Comparison of ENCODE assay signal across 10 cellular contexts in the genomic region with DNA sequence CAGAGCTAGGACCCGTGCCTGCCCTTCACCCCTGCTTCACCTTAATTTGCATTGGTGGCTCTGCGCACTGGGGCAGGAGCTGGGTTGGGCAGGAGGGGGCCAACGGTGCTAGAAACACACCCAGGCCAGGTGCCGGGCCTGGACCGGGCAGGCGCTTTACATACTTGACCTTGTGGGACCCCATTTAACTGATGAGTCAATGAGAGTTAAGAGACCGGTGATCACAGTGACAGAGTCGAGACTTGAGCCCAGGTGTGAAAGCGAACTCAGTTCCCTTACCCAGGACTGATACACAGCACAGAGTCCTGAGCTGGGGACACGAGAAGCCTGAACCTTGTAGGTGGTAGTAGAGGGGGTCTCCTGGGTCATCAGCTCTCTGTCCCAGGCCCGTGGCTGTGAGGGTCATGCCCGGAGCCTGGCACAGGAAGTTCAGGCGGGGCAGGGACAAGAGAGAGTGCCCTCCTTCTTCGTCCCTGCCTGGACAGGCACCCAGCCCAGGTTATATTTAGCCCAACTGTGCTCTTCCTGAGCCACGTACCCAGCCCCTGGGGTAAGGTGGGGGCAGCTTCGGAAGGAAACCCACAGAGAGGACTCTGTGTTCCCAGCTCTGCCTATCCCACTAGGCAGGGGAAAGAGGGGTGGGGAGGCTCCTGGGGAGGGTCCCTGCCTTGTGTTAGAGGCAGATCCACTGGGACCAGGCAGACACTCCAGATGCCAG. TPM values are rescaled to one million over a fixed set of nuclear protein-coding genes. Genes with fewer than 3 reads are reported as not detected.
DNase-seq lines count a peak whose midpoint lies in the region; ATAC-seq, FAIRE-seq and TF ChIP-seq lines count a peak whose summit lies in the region.
"Had no signal": no experiment of that assay in that cellular context is flagged by ENCODE, and none has a peak within 500 bp of the region (broad histone marks: within the 10 kb centered on the region; RNA-seq: fewer than 3 reads in every experiment).

No MANE protein-coding gene starts in this region.

- in situ Hi-C loops in GM12878 (cut with MboI), result no loop called here

- H3K4me3 ChIP-seq in GM12865 (ENCODE audit: low read depth, low read length), result no peak overlapping the region
- no peak overlapping the region for H3K4me3 ChIP-seq in GM12878
- H3K4me3 ChIP-seq in mucosa of descending colon, result no peak overlapping the region

- no peaks in the 10 kb centered on the region for H4K20me1 ChIP-seq in GM12878 (ENCODE audit: control insufficient read depth, insufficient read depth)

- H3K4me1 ChIP-seq in GM12878 (ENCODE audit: control insufficient read depth, insufficient read depth, low read length) (peaks cover 42% of the 10 kb centered on the region), mucosa of descending colon (ENCODE audit: low read depth) (peaks cover 5% of the 10 kb centered on the region)

- TF ChIP-seq EP300 in GM12878 (IDR thresholded peaks at IDR 0.05; ENCODE audit: borderline replicate concordance in 1 of 2, control insufficient read depth in 1 of 2, low read depth in 2 of 2, low read length in 2 of 2), result no peak

- H3K9ac ChIP-seq in GM12878 (ENCODE audit: control insufficient read depth, insufficient read depth, low read length), result peak overlapping the region; percentile 68

- CTCF ChIA-PET in GM12878 (lab: Yijun Ruan, JAX), result interaction anchor here (1.0 to 4.5 kb wide), 4 partner anchors 9 to 106 kb away, joined by 3 to 43 read pairs (median 4); no protein-coding TSS in a partner anchor

- H3K36me3 ChIP-seq in GM12878 (ENCODE audit: control insufficient read depth in 2 of 2, insufficient read depth in 2 of 2, low read length in 1 of 2), result no peaks in the 10 kb centered on the region
- no peaks in the 10 kb centered on the region for H3K36me3 ChIP-seq in mucosa of descending colon (ENCODE audit: low read depth)

- POLR2A ChIA-PET in GM12878 (lab: Charles Lee), result interaction anchor here (0.7 to 2.6 kb wide), 6 partner anchors 9 to 153 kb away, joined by 3 to 8 read pairs (median 6); partner anchors contain the start of gene SERTAD1

- RAD21 ChIA-PET in GM12878 (lab: Charles Lee; ENCODE audit: unreplicated experiment), result interaction anchor here (1.6 to 3.2 kb wide), 2 partner anchors 10 to 107 kb away, joined by 4 to 12 read pairs; no protein-coding TSS in a partner anchor

- no peaks in the 10 kb centered on the region for H3K27me3 ChIP-seq in GM12878 (replicated peaks in 1 of 2; ENCODE audit: control insufficient read depth in 2 of 2, insufficient read depth in 2 of 2, low read length in 1 of 2)

- peak; percentile 49; the same call in 1 of the 2 replicates for TF ChIP-seq POLR2A in GM12878 (IDR thresholded peaks at IDR 0.05; ENCODE audit: low read depth, low read length)

- BruUV-seq in GM12878 (replicated peaks; lab: Mats Ljungman, UMichigan), result no TSS peak

- H3K27ac ChIP-seq in GM12878 (ENCODE audit: control insufficient read depth, insufficient read depth), result peak overlapping the region; percentile 78

- 4% methylated on average over 16 of the region's 16 CpGs for WGBS in GM12878 (ENCODE audit: insufficient coverage, insufficient replicate concordance, low lambda C conversion rate, missing lambda C conversion rate)

- intact Hi-C loops in GM12878 (cut with micrococcal nuclease; ENCODE audit: unreplicated experiment), result no loop called here
- intact Hi-C loops in mucosa of descending colon (cut with DNase I, micrococcal nuclease), result no loop called here

- H2AFZ ChIP-seq in GM12878 (ENCODE audit: control insufficient read depth, low read depth, low read length), result peak overlapping the region; percentile 94

- ATAC-seq in GM12878 (peak; percentile 68), mucosa of descending colon (peak; percentile 29), GM21737 (IDR thresholded peaks at IDR 0.05; ENCODE audit: unreplicated experiment) (no peak)

- H3K9me3 ChIP-seq in GM12878 (replicated peaks; ENCODE audit: control insufficient read depth, insufficient read depth, low read length) (no peaks in the 10 kb centered on the region), mucosa of descending colon (no peaks in the 10 kb centered on the region)

- peak; percentile 23 for FAIRE-seq in GM12878 (lab: Jason Lieb, UNC)
- FAIRE-seq in GM19239 (lab: Jason Lieb, UNC), result no peak
- FAIRE-seq: TTC549 had no signal

- SMC1A ChIA-PET in GM12878 (lab: Charles Lee; ENCODE audit: uncharacterized antibody, unreplicated experiment), result interaction anchor here (1.1 to 2.0 kb wide), 4 partner anchors 9 to 106 kb away, joined by 3 to 9 read pairs (median 3); no protein-coding TSS in a partner anchor

- DNase-seq in GM12865 (ENCODE audit: low read depth), result peak; percentile 75
- DNase-seq in GM12878 (ENCODE audit: low read depth, low spot score), result no peak
- DNase-seq in mucosa of descending colon, result no peak
- no peak for DNase-seq in activated CD4-positive, alpha-beta T cell treated with anti-CD3 and anti-CD28 coated beads, Interleukin-2, amount 50 U/mL, for 1 hour
- no peak for DNase-seq in GM19239 (ENCODE audit: insufficient read length, low spot score)
- DNase-seq: activated naive CD4-positive, alpha-beta T cell treated with Interleukin-2 at 50 U/mL for 16 hours; effector CD4-positive, alpha-beta T cell; NCI-H748 treated with DMSO at 0.1 percent for 48 hours had no signal

- no peak for TF ChIP-seq RAD21 in GM12878 (IDR thresholded peaks at IDR 0.05; ENCODE audit: insufficient read depth, low read depth, low read length)

- no peaks in the 10 kb centered on the region for H3K79me2 ChIP-seq in GM12878 (ENCODE audit: control insufficient read depth, insufficient read depth, low read length)

- TF ChIP-seq CTCF in GM12865 (IDR thresholded peaks at IDR 0.05; ENCODE audit: insufficient read depth, low read depth, low read length, missing control alignments) (no peak), GM12878 (IDR thresholded peaks at IDR 0.05 in 2 of 3, conservative IDR thresholded peaks at IDR 0.05 in 1 of 3; ENCODE audit: control insufficient read depth in 2 of 3, extremely low read depth in 1 of 3, insufficient read depth in 1 of 3, low read depth in 3 of 3, low read length in 3 of 3) (no peak), mucosa of descending colon (IDR thresholded peaks at IDR 0.05) (no peak)

- peak overlapping the region; percentile 82 for H3K4me2 ChIP-seq in GM12878 (ENCODE audit: control insufficient read depth, insufficient read depth)

RNA-seq across cellular contexts. Expression of gene PRX, which starts 1.9 kb away (rescaled TPM):
- total RNA-seq in GM12878 (2013; cell fraction: nucleolus; rRNA removed), result 1.8 TPM in 2 replicates
- total RNA-seq in GM12878 (2014; rRNA removed) (0.98 and 1.1 TPM in 2 replicates), GM12878 (2014; rRNA removed; fragmentation: Illumina TruSeq; extraction: Trizol) (0.54 and 0.69 TPM in 2 replicates), GM12878 (2021) (1.2 and 1.3 TPM in 2 replicates), mucosa of descending colon (1 to 10 TPM; 1.1 to 6.8 (median 1.7) TPM)
- polyA plus RNA-seq in GM12878 (2011; ENCODE audit: low read depth), result 0.51 TPM
- polyA plus RNA-seq in GM12878 (2011; rRNA removed) (0.45 and 0.71 TPM in 2 replicates), GM12878 (2014; fragmentation: Illumina TruSeq; extraction: Trizol) (0.27 and 0.50 TPM in 2 replicates), GM12878 (2014; fragmentation: Nextera tagmentation; extraction: Ambion mirVana) (under 1 TPM in 1 of 2 experiments, not detected in 1; 0.02 TPM), GM12878 (2014; rRNA removed) (1.1 and 1.4 TPM in 2 replicates), GM12878 (2016; fragmentation: Nextera tagmentation; extraction: Ambion mirVana) (under 1 TPM; 0.12 to 0.29 TPM)
- 0.88 and 0.97 TPM in 2 replicates for polyA plus RNA-seq in GM12878 (2011; cell fraction: cytosol; rRNA removed)
- 0.78 and 1.2 TPM in 2 replicates for polyA plus RNA-seq in GM12878 (2011; cell fraction: nucleus; rRNA removed)
- 1.2 and 1.3 TPM in 2 replicates for polyA plus RNA-seq in GM12878 (2012)
- polyA minus RNA-seq in GM12878 (2011; rRNA and poly(A)+ RNA removed), result 0.22 and 1.0 TPM in 2 replicates
- polyA minus RNA-seq in GM12878 (2011; cell fraction: cytosol; rRNA and poly(A)+ RNA removed), result 0.27 TPM in 1 of 2 replicates, not detected in the other
- 0.24 and 0.38 TPM in 2 replicates for polyA minus RNA-seq in GM12878 (2011; cell fraction: nucleus; rRNA and poly(A)+ RNA removed)

RNA-seq across cellular contexts. Expression of gene SERTAD1, which starts 14.5 kb away (rescaled TPM):
- 3.5 and 3.7 TPM in 2 replicates for total RNA-seq in GM12878 (2013; cell fraction: nucleolus; rRNA removed)
- total RNA-seq in GM12878 (2014; rRNA removed), result 12.2 and 12.9 TPM in 2 replicates
- total RNA-seq in GM12878 (2014; rRNA removed; fragmentation: Illumina TruSeq; extraction: Trizol), result 4.0 and 4.5 TPM in 2 replicates
- total RNA-seq in GM12878 (2021), result 10.4 and 10.7 TPM in 2 replicates
- polyA plus RNA-seq in GM12878 (2011; ENCODE audit: low read depth), result 4.4 TPM
- polyA plus RNA-seq in GM12878 (2011; rRNA removed), result 3.8 and 6.5 TPM in 2 replicates
- polyA plus RNA-seq in GM12878 (2011; cell fraction: cytosol; rRNA removed), result 9.8 and 14.0 TPM in 2 replicates
- 9.6 and 11.2 TPM in 2 replicates for polyA plus RNA-seq in GM12878 (2011; cell fraction: nucleus; rRNA removed)
- polyA plus RNA-seq in GM12878 (2012), result 8.4 and 12.0 TPM in 2 replicates
- polyA plus RNA-seq in GM12878 (2014; fragmentation: Illumina TruSeq; extraction: Trizol), result 0.89 and 2.6 TPM in 2 replicates
- 1 to 10 TPM in 1 of 2 experiments, under 1 TPM in 1; 0.23 to 1.6 TPM for polyA plus RNA-seq in GM12878 (2014; fragmentation: Nextera tagmentation; extraction: Ambion mirVana)
- polyA plus RNA-seq in GM12878 (2014; rRNA removed), result 9.5 and 12.9 TPM in 2 replicates
- 10 to 100 TPM; 12.5 to 14.2 TPM for polyA plus RNA-seq in GM12878 (2016; fragmentation: Nextera tagmentation; extraction: Ambion mirVana)
- 1.9 and 4.7 TPM in 2 replicates for polyA minus RNA-seq in GM12878 (2011; rRNA and poly(A)+ RNA removed)
- polyA minus RNA-seq in GM12878 (2011; cell fraction: cytosol; rRNA and poly(A)+ RNA removed), result 2.4 TPM in 2 replicates
- polyA minus RNA-seq in GM12878 (2011; cell fraction: nucleus; rRNA and poly(A)+ RNA removed), result 3.4 and 5.7 TPM in 2 replicates
- 10 to 100 TPM; 12.1 to 16.7 (median 14.0) TPM for total RNA-seq in mucosa of descending colon

RNA-seq across cellular contexts. Expression of gene HIPK4, which starts 21.3 kb away (rescaled TPM):
- not detected in 2 replicates for total RNA-seq in GM12878 (2013; cell fraction: nucleolus; rRNA removed)
- not detected in 2 replicates for total RNA-seq in GM12878 (2014; rRNA removed)
- total RNA-seq in GM12878 (2014; rRNA removed; fragmentation: Illumina TruSeq; extraction: Trizol), result not detected in 2 replicates
- 0.13 TPM in 1 of 2 replicates, not detected in the other for total RNA-seq in GM12878 (2021)
- polyA plus RNA-seq in GM12878 (2011; ENCODE audit: low read depth), result not detected
- not detected in 2 replicates for polyA plus RNA-seq in GM12878 (2011; rRNA removed)
- not detected in 2 replicates for polyA plus RNA-seq in GM12878 (2011; cell fraction: cytosol; rRNA removed)
- polyA plus RNA-seq in GM12878 (2011; cell fraction: nucleus; rRNA removed), result not detected in 2 replicates
- 0.04 and 0.05 TPM in 2 replicates for polyA plus RNA-seq in GM12878 (2012)
- not detected in 2 replicates for polyA plus RNA-seq in GM12878 (2014; fragmentation: Illumina TruSeq; extraction: Trizol)
- polyA plus RNA-seq in GM12878 (2014; fragmentation: Nextera tagmentation; extraction: Ambion mirVana), result not detected
- not detected in 2 replicates for polyA plus RNA-seq in GM12878 (2014; rRNA removed)
- polyA plus RNA-seq in GM12878 (2016; fragmentation: Nextera tagmentation; extraction: Ambion mirVana), result under 1 TPM; 0.07 to 0.08 TPM
- not detected in 2 replicates for polyA minus RNA-seq in GM12878 (2011; rRNA and poly(A)+ RNA removed)
- not detected in 2 replicates for polyA minus RNA-seq in GM12878 (2011; cell fraction: cytosol; rRNA and poly(A)+ RNA removed)
- polyA minus RNA-seq in GM12878 (2011; cell fraction: nucleus; rRNA and poly(A)+ RNA removed), result not detected in 2 replicates
- under 1 TPM in 1 of 3 donors, not detected in 2; 0.19 TPM for total RNA-seq in mucosa of descending colon

RNA-seq across cellular contexts. Expression of gene SERTAD3, which starts 32.9 kb away (rescaled TPM):
- 6.7 and 7.3 TPM in 2 replicates for total RNA-seq in GM12878 (2013; cell fraction: nucleolus; rRNA removed)
- total RNA-seq in GM12878 (2014; rRNA removed) (14.4 and 16.7 TPM in 2 replicates), GM12878 (2014; rRNA removed; fragmentation: Illumina TruSeq; extraction: Trizol) (12.4 and 13.6 TPM in 2 replicates), GM12878 (2021) (19.3 and 22.4 TPM in 2 replicates), mucosa of descending colon (10 to 100 TPM; 39.3 to 55.4 (median 46.2) TPM)
- 7.0 TPM for polyA plus RNA-seq in GM12878 (2011; ENCODE audit: low read depth)
- polyA plus RNA-seq in GM12878 (2011; rRNA removed) (10.0 and 12.9 TPM in 2 replicates), GM12878 (2014; fragmentation: Illumina TruSeq; extraction: Trizol) (7.4 and 9.5 TPM in 2 replicates), GM12878 (2014; fragmentation: Nextera tagmentation; extraction: Ambion mirVana) (1 to 10 TPM; 4.2 to 8.4 TPM), GM12878 (2014; rRNA removed) (13.8 and 16.2 TPM in 2 replicates), GM12878 (2016; fragmentation: Nextera tagmentation; extraction: Ambion mirVana) (10 to 100 TPM; 13.9 to 17.4 TPM)
- 12.1 and 13.4 TPM in 2 replicates for polyA plus RNA-seq in GM12878 (2011; cell fraction: cytosol; rRNA removed)
- 10.8 and 11.0 TPM in 2 replicates for polyA plus RNA-seq in GM12878 (2011; cell fraction: nucleus; rRNA removed)
- 11.3 TPM in 2 replicates for polyA plus RNA-seq in GM12878 (2012)
- 11.6 and 22.9 TPM in 2 replicates for polyA minus RNA-seq in GM12878 (2011; rRNA and poly(A)+ RNA removed)
- 12.4 and 13.5 TPM in 2 replicates for polyA minus RNA-seq in GM12878 (2011; cell fraction: cytosol; rRNA and poly(A)+ RNA removed)
- polyA minus RNA-seq in GM12878 (2011; cell fraction: nucleus; rRNA and poly(A)+ RNA removed), result 4.2 and 7.0 TPM in 2 replicates

RNA-seq across cellular contexts. Expression of gene BLVRB, which starts 54.3 kb away (rescaled TPM):
- 4.3 and 4.8 TPM in 2 replicates for total RNA-seq in GM12878 (2013; cell fraction: nucleolus; rRNA removed)
- total RNA-seq in GM12878 (2014; rRNA removed) (47.5 and 48.3 TPM in 2 replicates), GM12878 (2014; rRNA removed; fragmentation: Illumina TruSeq; extraction: Trizol) (21.2 and 21.7 TPM in 2 replicates), GM12878 (2021) (30.0 and 31.6 TPM in 2 replicates), mucosa of descending colon (10 to 100 TPM; 70.9 to 87.6 (median 76.8) TPM)
- 11.0 TPM for polyA plus RNA-seq in GM12878 (2011; ENCODE audit: low read depth)
- polyA plus RNA-seq in GM12878 (2011; rRNA removed) (10.9 and 23.9 TPM in 2 replicates), GM12878 (2014; fragmentation: Illumina TruSeq; extraction: Trizol) (2.5 and 11.3 TPM in 2 replicates), GM12878 (2014; fragmentation: Nextera tagmentation; extraction: Ambion mirVana) (10 to 100 TPM in 1 of 2 experiments, 1 to 10 TPM in 1; 6.3 to 16.3 TPM), GM12878 (2014; rRNA removed) (53.3 and 58.1 TPM in 2 replicates), GM12878 (2016; fragmentation: Nextera tagmentation; extraction: Ambion mirVana) (10 to 100 TPM; 38.9 to 42.7 TPM)
- polyA plus RNA-seq in GM12878 (2011; cell fraction: cytosol; rRNA removed), result 56.6 and 61.9 TPM in 2 replicates
- 23.4 and 36.2 TPM in 2 replicates for polyA plus RNA-seq in GM12878 (2011; cell fraction: nucleus; rRNA removed)
- polyA plus RNA-seq in GM12878 (2012), result 30.3 and 49.5 TPM in 2 replicates
- 14.0 and 17.2 TPM in 2 replicates for polyA minus RNA-seq in GM12878 (2011; rRNA and poly(A)+ RNA removed)
- polyA minus RNA-seq in GM12878 (2011; cell fraction: cytosol; rRNA and poly(A)+ RNA removed), result 44.1 and 48.3 TPM in 2 replicates
- 5.6 and 10.3 TPM in 2 replicates for polyA minus RNA-seq in GM12878 (2011; cell fraction: nucleus; rRNA and poly(A)+ RNA removed)
